ENCODE assay signal across 1 cellular context in genomic region chr6:35719407-35719829, GRCh38.
TF ChIP-seq lines count a peak whose summit lies in the region.

No MANE protein-coding gene starts in this region.

TF ChIP-seq in HepG2, 621 proteins besides CTCF, POLR2A, EP300 and RAD21:
- no peak for TF ChIP-seq SAP130 (CRISPR knock-in tag; IDR thresholded peaks at IDR 0.05; ENCODE audit: low read depth)
- TF ChIP-seq ZNF232 (CRISPR knock-in tag; IDR thresholded peaks at IDR 0.05; ENCODE audit: borderline replicate concordance): no peak
- TF ChIP-seq DR1 (CRISPR knock-in tag; IDR thresholded peaks at IDR 0.05): no peak
- TF ChIP-seq REXO4 (CRISPR knock-in tag; IDR thresholded peaks at IDR 0.05; ENCODE audit: borderline replicate concordance): no peak
- TF ChIP-seq MEF2D (CRISPR knock-in tag; IDR thresholded peaks at IDR 0.05): no peak
- TF ChIP-seq HOXD1 (CRISPR knock-in tag; IDR thresholded peaks at IDR 0.05): no peak
- TF ChIP-seq ETV5 (CRISPR knock-in tag; IDR thresholded peaks at IDR 0.05; ENCODE audit: borderline replicate concordance): no peak
- no peak for TF ChIP-seq ATF4 (CRISPR knock-in tag; IDR thresholded peaks at IDR 0.05)
TF ChIP-seq in HepG2: peak in this region for 0.
